Comparison of ENCODE assay signal across 2 cellular contexts in the genomic region with DNA sequence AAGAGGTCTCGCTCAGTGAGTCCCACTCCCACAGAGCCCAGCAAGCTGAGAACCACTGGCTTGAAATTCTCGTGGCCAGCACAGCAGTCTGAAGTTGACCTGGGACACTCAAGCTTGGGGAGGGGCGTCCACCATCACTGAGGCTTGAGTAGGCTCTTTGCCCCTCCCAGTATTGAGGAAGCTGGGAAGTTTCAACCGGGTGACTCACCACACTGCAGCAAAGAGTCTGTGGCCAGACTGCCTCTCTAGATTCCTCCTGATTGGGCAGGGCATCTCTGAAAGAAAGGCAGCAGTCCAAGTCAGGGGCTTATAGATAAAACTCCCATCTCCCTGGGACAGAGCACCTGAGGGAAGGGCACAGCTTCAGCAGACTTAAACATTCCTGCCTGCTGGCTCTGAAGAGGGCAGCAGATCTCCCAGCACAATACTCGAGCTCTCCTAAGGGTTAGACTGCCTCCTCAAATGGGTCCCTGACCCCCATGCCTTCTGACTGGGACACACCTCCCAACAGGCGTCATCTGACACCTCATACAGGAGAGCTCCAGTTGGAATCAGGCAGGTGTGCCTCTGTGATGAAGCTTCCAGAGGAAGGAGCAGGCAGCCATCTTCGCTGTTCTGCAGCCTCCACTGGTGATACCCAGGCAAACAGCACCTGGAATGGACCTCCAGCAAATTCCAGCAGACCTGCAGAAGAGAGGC.
TF ChIP-seq lines count a peak whose summit lies in the region.

No MANE protein-coding gene starts in this region.

TF ChIP-seq in IMR-90, 13 proteins besides CTCF, POLR2A, EP300 and RAD21 (continued from another document):
- TF ChIP-seq CEBPB (IDR thresholded peaks at IDR 0.05; ENCODE audit: low read depth, low read length) (no peak), RCOR1 (IDR thresholded peaks at IDR 0.05; ENCODE audit: insufficient replicate concordance, low read length) (no peak), MAFK (IDR thresholded peaks at IDR 0.05; ENCODE audit: low read depth, low read length) (no peak), MXI1 (IDR thresholded peaks at IDR 0.05; ENCODE audit: borderline replicate concordance, low read depth, low read length) (no peak), SMC3 (IDR thresholded peaks at IDR 0.05; ENCODE audit: low read depth, low read length) (no peak), BHLHE40 (IDR thresholded peaks at IDR 0.05; ENCODE audit: low read depth, low read length) (no peak), MAZ (IDR thresholded peaks at IDR 0.05; ENCODE audit: borderline replicate concordance, low read depth, low read length) (no peak), RFX5 (IDR thresholded peaks at IDR 0.05; ENCODE audit: low read depth, low read length) (no peak)
- TF ChIP-seq, protein P1, sequence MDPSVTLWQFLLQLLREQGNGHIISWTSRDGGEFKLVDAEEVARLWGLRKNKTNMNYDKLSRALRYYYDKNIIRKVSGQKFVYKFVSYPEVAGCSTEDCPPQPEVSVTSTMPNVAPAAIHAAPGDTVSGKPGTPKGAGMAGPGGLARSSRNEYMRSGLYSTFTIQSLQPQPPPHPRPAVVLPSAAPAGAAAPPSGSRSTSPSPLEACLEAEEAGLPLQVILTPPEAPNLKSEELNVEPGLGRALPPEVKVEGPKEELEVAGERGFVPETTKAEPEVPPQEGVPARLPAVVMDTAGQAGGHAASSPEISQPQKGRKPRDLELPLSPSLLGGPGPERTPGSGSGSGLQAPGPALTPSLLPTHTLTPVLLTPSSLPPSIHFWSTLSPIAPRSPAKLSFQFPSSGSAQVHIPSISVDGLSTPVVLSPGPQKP (IDR thresholded peaks at IDR 0.05; ENCODE audit: borderline replicate concordance, low read depth, low read length) = no peak
- TF ChIP-seq, protein P2, sequence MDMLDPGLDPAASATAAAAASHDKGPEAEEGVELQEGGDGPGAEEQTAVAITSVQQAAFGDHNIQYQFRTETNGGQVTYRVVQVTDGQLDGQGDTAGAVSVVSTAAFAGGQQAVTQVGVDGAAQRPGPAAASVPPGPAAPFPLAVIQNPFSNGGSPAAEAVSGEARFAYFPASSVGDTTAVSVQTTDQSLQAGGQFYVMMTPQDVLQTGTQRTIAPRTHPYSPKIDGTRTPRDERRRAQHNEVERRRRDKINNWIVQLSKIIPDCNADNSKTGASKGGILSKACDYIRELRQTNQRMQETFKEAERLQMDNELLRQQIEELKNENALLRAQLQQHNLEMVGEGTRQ (IDR thresholded peaks at IDR 0.05; ENCODE audit: low read depth, low read length) = no peak

TF ChIP-seq in WTC11, 78 proteins besides CTCF, POLR2A, EP300 and RAD21 (continued from another document):
- TF ChIP-seq, protein P3, sequence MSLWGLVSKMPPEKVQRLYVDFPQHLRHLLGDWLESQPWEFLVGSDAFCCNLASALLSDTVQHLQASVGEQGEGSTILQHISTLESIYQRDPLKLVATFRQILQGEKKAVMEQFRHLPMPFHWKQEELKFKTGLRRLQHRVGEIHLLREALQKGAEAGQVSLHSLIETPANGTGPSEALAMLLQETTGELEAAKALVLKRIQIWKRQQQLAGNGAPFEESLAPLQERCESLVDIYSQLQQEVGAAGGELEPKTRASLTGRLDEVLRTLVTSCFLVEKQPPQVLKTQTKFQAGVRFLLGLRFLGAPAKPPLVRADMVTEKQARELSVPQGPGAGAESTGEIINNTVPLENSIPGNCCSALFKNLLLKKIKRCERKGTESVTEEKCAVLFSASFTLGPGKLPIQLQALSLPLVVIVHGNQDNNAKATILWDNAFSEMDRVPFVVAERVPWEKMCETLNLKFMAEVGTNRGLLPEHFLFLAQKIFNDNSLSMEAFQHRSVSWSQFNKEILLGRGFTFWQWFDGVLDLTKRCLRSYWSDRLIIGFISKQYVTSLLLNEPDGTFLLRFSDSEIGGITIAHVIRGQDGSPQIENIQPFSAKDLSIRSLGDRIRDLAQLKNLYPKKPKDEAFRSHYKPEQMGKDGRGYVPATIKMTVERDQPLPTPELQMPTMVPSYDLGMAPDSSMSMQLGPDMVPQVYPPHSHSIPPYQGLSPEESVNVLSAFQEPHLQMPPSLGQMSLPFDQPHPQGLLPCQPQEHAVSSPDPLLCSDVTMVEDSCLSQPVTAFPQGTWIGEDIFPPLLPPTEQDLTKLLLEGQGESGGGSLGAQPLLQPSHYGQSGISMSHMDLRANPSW (CRISPR knock-in tag; conservative IDR thresholded peaks at IDR 0.05; ENCODE audit: low read depth) = no peak
- TF ChIP-seq, protein P4, sequence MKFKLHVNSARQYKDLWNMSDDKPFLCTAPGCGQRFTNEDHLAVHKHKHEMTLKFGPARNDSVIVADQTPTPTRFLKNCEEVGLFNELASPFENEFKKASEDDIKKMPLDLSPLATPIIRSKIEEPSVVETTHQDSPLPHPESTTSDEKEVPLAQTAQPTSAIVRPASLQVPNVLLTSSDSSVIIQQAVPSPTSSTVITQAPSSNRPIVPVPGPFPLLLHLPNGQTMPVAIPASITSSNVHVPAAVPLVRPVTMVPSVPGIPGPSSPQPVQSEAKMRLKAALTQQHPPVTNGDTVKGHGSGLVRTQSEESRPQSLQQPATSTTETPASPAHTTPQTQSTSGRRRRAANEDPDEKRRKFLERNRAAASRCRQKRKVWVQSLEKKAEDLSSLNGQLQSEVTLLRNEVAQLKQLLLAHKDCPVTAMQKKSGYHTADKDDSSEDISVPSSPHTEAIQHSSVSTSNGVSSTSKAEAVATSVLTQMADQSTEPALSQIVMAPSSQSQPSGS (CRISPR knock-in tag; IDR thresholded peaks at IDR 0.05; ENCODE audit: borderline replicate concordance, low read depth) = no peak
- TF ChIP-seq, protein P5, sequence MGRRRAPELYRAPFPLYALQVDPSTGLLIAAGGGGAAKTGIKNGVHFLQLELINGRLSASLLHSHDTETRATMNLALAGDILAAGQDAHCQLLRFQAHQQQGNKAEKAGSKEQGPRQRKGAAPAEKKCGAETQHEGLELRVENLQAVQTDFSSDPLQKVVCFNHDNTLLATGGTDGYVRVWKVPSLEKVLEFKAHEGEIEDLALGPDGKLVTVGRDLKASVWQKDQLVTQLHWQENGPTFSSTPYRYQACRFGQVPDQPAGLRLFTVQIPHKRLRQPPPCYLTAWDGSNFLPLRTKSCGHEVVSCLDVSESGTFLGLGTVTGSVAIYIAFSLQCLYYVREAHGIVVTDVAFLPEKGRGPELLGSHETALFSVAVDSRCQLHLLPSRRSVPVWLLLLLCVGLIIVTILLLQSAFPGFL (CRISPR knock-in tag; IDR thresholded peaks at IDR 0.05; ENCODE audit: borderline replicate concordance) = no peak
- TF ChIP-seq CREB1 (CRISPR knock-in tag; IDR thresholded peaks at IDR 0.05) (no peak), IRF2 (CRISPR knock-in tag; IDR thresholded peaks at IDR 0.05; ENCODE audit: borderline replicate concordance, low read depth) (no peak), SMAD3 (CRISPR knock-in tag; IDR thresholded peaks at IDR 0.05; ENCODE audit: borderline replicate concordance) (no peak)
- TF ChIP-seq, protein P6, sequence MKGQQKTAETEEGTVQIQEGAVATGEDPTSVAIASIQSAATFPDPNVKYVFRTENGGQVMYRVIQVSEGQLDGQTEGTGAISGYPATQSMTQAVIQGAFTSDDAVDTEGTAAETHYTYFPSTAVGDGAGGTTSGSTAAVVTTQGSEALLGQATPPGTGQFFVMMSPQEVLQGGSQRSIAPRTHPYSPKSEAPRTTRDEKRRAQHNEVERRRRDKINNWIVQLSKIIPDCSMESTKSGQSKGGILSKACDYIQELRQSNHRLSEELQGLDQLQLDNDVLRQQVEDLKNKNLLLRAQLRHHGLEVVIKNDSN (CRISPR knock-in tag; IDR thresholded peaks at IDR 0.05) = no peak
TF ChIP-seq in WTC11: peak in this region for 0.
